Comparison of ENCODE assay signal across 1 cellular context in genomic region chr19:23855676-23856075, GRCh38.
TF ChIP-seq lines count a peak whose summit lies in the region.

No MANE protein-coding gene starts in this region.

TF ChIP-seq in K562, 482 proteins besides CTCF, POLR2A, EP300 and RAD21 (continued from another document):
- TF ChIP-seq CBFA2T2 (conservative IDR thresholded peaks at IDR 0.05) = no peak
- TF ChIP-seq KDM4B (IDR thresholded peaks at IDR 0.05; ENCODE audit: borderline replicate concordance in 2 of 2, low read depth in 1 of 2) = no peak
- TF ChIP-seq, protein P1, sequence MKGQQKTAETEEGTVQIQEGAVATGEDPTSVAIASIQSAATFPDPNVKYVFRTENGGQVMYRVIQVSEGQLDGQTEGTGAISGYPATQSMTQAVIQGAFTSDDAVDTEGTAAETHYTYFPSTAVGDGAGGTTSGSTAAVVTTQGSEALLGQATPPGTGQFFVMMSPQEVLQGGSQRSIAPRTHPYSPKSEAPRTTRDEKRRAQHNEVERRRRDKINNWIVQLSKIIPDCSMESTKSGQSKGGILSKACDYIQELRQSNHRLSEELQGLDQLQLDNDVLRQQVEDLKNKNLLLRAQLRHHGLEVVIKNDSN (CRISPR knock-in tag; IDR thresholded peaks at IDR 0.05) = no peak
- TF ChIP-seq, protein P2, sequence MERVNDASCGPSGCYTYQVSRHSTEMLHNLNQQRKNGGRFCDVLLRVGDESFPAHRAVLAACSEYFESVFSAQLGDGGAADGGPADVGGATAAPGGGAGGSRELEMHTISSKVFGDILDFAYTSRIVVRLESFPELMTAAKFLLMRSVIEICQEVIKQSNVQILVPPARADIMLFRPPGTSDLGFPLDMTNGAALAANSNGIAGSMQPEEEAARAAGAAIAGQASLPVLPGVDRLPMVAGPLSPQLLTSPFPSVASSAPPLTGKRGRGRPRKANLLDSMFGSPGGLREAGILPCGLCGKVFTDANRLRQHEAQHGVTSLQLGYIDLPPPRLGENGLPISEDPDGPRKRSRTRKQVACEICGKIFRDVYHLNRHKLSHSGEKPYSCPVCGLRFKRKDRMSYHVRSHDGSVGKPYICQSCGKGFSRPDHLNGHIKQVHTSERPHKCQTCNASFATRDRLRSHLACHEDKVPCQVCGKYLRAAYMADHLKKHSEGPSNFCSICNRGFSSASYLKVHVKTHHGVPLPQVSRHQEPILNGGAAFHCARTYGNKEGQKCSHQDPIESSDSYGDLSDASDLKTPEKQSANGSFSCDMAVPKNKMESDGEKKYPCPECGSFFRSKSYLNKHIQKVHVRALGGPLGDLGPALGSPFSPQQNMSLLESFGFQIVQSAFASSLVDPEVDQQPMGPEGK (CRISPR knock-in tag; IDR thresholded peaks at IDR 0.05; ENCODE audit: borderline replicate concordance) = no peak
- no peak for TF ChIP-seq RERE (CRISPR knock-in tag; IDR thresholded peaks at IDR 0.05; ENCODE audit: borderline replicate concordance)
- TF ChIP-seq ZNF318 (IDR thresholded peaks at IDR 0.05; ENCODE audit: borderline replicate concordance in 1 of 2, low read depth in 1 of 2) = no peak
